In genomic region chr14:94317259-94317658, GRCh38 we compare ENCODE assay signal across 1 cellular context.
TF ChIP-seq lines count a peak whose summit lies in the region.

No MANE protein-coding gene starts in this region.

TF ChIP-seq in HepG2, 621 proteins besides CTCF, POLR2A, EP300 and RAD21 (continued from another document):
- 0 out of 2 replicates have a peak, but pooled peaks have one; percentile 31 for TF ChIP-seq ZGPAT (CRISPR knock-in tag; IDR thresholded peaks at IDR 0.05)
- TF ChIP-seq ARNT2 (CRISPR knock-in tag; IDR thresholded peaks at IDR 0.05; ENCODE audit: low read depth): no peak
- peak; percentile 29; the same call in 1 of the 2 replicates for TF ChIP-seq ZMYM4 (CRISPR knock-in tag; IDR thresholded peaks at IDR 0.05)
- peak; percentile 45; the same call in 1 of the 2 replicates for TF ChIP-seq HNF4G (IDR thresholded peaks at IDR 0.05; ENCODE audit: borderline replicate concordance, low read depth, low read length)
- TF ChIP-seq HNF4G (CRISPR knock-in tag; IDR thresholded peaks at IDR 0.05; ENCODE audit: borderline replicate concordance, low read depth): no peak
- TF ChIP-seq ZNF292 (CRISPR knock-in tag; IDR thresholded peaks at IDR 0.05; ENCODE audit: borderline replicate concordance, low read depth): peak; percentile 74; the same call in 1 of the 2 replicates
- TF ChIP-seq POLR2G (IDR thresholded peaks at IDR 0.05; ENCODE audit: low read depth, low read length): peak; percentile 63
- TF ChIP-seq MXI1 (IDR thresholded peaks at IDR 0.05; ENCODE audit: borderline replicate concordance, low read depth, low read length): no peak
- TF ChIP-seq MTERF4 (CRISPR knock-in tag; IDR thresholded peaks at IDR 0.05): no peak
- TF ChIP-seq TEAD3 (CRISPR knock-in tag; optimal IDR thresholded peaks at IDR 0.05; ENCODE audit: borderline replicate concordance): peak; percentile 27
- peak; percentile 63; the same call in 1 of the 2 replicates for TF ChIP-seq CEBPB (IDR thresholded peaks at IDR 0.05; ENCODE audit: borderline replicate concordance, low read depth, low read length)
- peak; percentile 65; the same call in 1 of the 2 replicates for TF ChIP-seq SAP130 (CRISPR knock-in tag; IDR thresholded peaks at IDR 0.05; ENCODE audit: low read depth)
- TF ChIP-seq POLR2AphosphoS5 (IDR thresholded peaks at IDR 0.05; ENCODE audit: low read depth, low read length): peak; percentile 74
- no peak for TF ChIP-seq ZFYVE20 (CRISPR knock-in tag; IDR thresholded peaks at IDR 0.05; ENCODE audit: borderline replicate concordance, low read depth)
- TF ChIP-seq ZMAT5 (CRISPR knock-in tag; IDR thresholded peaks at IDR 0.05; ENCODE audit: borderline replicate concordance, low read depth): no peak
- no peak for TF ChIP-seq ZBTB1 (CRISPR knock-in tag; IDR thresholded peaks at IDR 0.05; ENCODE audit: borderline replicate concordance)
- 0 out of 2 replicates have a peak, but pooled peaks have one; percentile 23 for TF ChIP-seq ZNF263 (CRISPR knock-in tag; IDR thresholded peaks at IDR 0.05)
- TF ChIP-seq HNF4A (CRISPR knock-in tag; IDR thresholded peaks at IDR 0.05): peak; percentile 59; the same call in 1 of the 2 replicates
- peak; percentile 42 for TF ChIP-seq XRCC5 (optimal IDR thresholded peaks at IDR 0.05; ENCODE audit: low read length)
- TF ChIP-seq ZNF552 (CRISPR knock-in tag; IDR thresholded peaks at IDR 0.05; ENCODE audit: borderline replicate concordance): no peak
- TF ChIP-seq IRF9 (CRISPR knock-in tag; IDR thresholded peaks at IDR 0.05; ENCODE audit: borderline replicate concordance): no peak
- TF ChIP-seq ZNF570 (CRISPR knock-in tag; IDR thresholded peaks at IDR 0.05; ENCODE audit: borderline replicate concordance): no peak
- TF ChIP-seq TAF1 (CRISPR knock-in tag; IDR thresholded peaks at IDR 0.05): 0 out of 2 replicates have a peak, but pooled peaks have one; percentile 19
- TF ChIP-seq SALL1 (CRISPR knock-in tag; IDR thresholded peaks at IDR 0.05): peak; percentile 17; the same call in 1 of the 2 replicates
- no peak for TF ChIP-seq ATM (IDR thresholded peaks at IDR 0.05; ENCODE audit: borderline replicate concordance)
- no peak for TF ChIP-seq ZNF510 (CRISPR knock-in tag; IDR thresholded peaks at IDR 0.05; ENCODE audit: low read depth)
- TF ChIP-seq SNAPC4 (CRISPR knock-in tag; IDR thresholded peaks at IDR 0.05): no peak
- TF ChIP-seq ARID5B (CRISPR knock-in tag; IDR thresholded peaks at IDR 0.05): peak; percentile 42; the same call in 1 of the 2 replicates
- TF ChIP-seq ZNF468 (CRISPR knock-in tag; IDR thresholded peaks at IDR 0.05): no peak
- no peak for TF ChIP-seq ZBTB10 (CRISPR knock-in tag; IDR thresholded peaks at IDR 0.05; ENCODE audit: borderline replicate concordance)
- TF ChIP-seq ZFP36L2 (CRISPR knock-in tag; IDR thresholded peaks at IDR 0.05): no peak
- peak; percentile 62; the same call in 1 of the 2 replicates for TF ChIP-seq SP5 (CRISPR knock-in tag; IDR thresholded peaks at IDR 0.05; ENCODE audit: borderline replicate concordance, low read depth)
- peak; percentile 72 for TF ChIP-seq ZFX (CRISPR knock-in tag; IDR thresholded peaks at IDR 0.05; ENCODE audit: low read depth)
- 0 out of 2 replicates have a peak, but pooled peaks have one; percentile 23 for TF ChIP-seq ZNF574 (CRISPR knock-in tag; IDR thresholded peaks at IDR 0.05)
- TF ChIP-seq ASH2L (IDR thresholded peaks at IDR 0.05; ENCODE audit: insufficient read length, low read depth, low read length): peak; percentile 22
- TF ChIP-seq MED1 (CRISPR knock-in tag; IDR thresholded peaks at IDR 0.05): peak; percentile 55; the same call in 1 of the 2 replicates
- TF ChIP-seq ZNF20 (CRISPR knock-in tag; IDR thresholded peaks at IDR 0.05): no peak
TF ChIP-seq in HepG2: peak in this region for 41.
